ENCODE assay signal across 28 cellular contexts in genomic region chr3:74489393-74489792, GRCh38.
"Had no signal": no experiment of that assay in that cellular context is flagged by ENCODE, and none has a peak within 500 bp of the region (broad histone marks: within the 10 kb centered on the region; RNA-seq: fewer than 3 reads in every experiment).

No MANE protein-coding gene starts in this region.

- H3K4me1 Mint-ChIP-seq: activated naive CD8-positive, alpha-beta T cell treated with anti-CD3 and anti-CD28 coated beads, Interleukin-2, amount 10 ng/mL, durations not matched to agents 7 days and 5 days; nephron; stimulated activated effector memory CD8-positive, alpha-beta T cell treated with anti-CD3 and anti-CD28 coated beads, Interleukin-12 subunit alpha, Interleukin-12 subunit beta, amount 100 ng/mL, for 72 hours had no signal

- H3K27ac ChIP-seq: ascending aorta, brain microvascular endothelial cell, heart left ventricle, left ventricle myocardium inferior, right lobe of liver, skin epidermis, stomach, thyroid gland, upper lobe of right lung, WERI-Rb-1 had no signal

- H3K4me3 ChIP-seq: ascending aorta, heart left ventricle, left ventricle myocardium inferior, lung, right lobe of liver, skin epidermis, stomach, thyroid gland, upper lobe of right lung had no signal

- H3K36me3 Mint-ChIP-seq: activated naive CD8-positive, alpha-beta T cell treated with anti-CD3 and anti-CD28 coated beads, Interleukin-2, amount 10 ng/mL, durations not matched to agents 7 days and 5 days; stimulated activated effector memory CD8-positive, alpha-beta T cell treated with anti-CD3 and anti-CD28 coated beads, Interleukin-12 subunit alpha, Interleukin-12 subunit beta, amount 100 ng/mL, for 72 hours had no signal

- DNase-seq: activated CD4-positive, alpha-beta T cell treated with anti-CD3 and anti-CD28 coated beads for 48 hours; activated CD4-positive, alpha-beta T cell treated with anti-CD3 and anti-CD28 coated beads, Interleukin-2, amount 50 U/mL, for 48 hours; activated CD8-positive, alpha-beta memory T cell treated with anti-CD3 and anti-CD28 coated beads for 24 hours; activated effector memory CD4-positive, alpha-beta T cell treated with anti-CD3 and anti-CD28 coated beads, Interleukin-2, amount 50 U/mL, for 16 hours; activated naive CD4-positive, alpha-beta T cell treated with anti-CD3 and anti-CD28 coated beads for 36 hours; activated naive CD8-positive, alpha-beta T cell treated with anti-CD3 and anti-CD28 coated beads, Interleukin-2, amount 10 ng/mL, durations not matched to agents 7 days and 5 days; brain microvascular endothelial cell; cortex of kidney; effector memory CD8-positive, alpha-beta T cell; foreskin fibroblast; heart left ventricle; left ventricle myocardium inferior; right lobe of liver; stimulated activated CD4-positive, alpha-beta T cell treated with anti-CD3 and anti-CD28 coated beads, Interleukin-4, amount 100 ng/mL, for 24 hours; stomach; T1000; thyroid gland; upper lobe of right lung; WERI-Rb-1 had no signal

- H3K27ac Mint-ChIP-seq: activated naive CD4-positive, alpha-beta T cell treated with anti-CD3 and anti-CD28 coated beads for 36 hours; activated naive CD8-positive, alpha-beta T cell treated with anti-CD3 and anti-CD28 coated beads, Interleukin-2, amount 10 ng/mL, durations not matched to agents 7 days and 5 days; activated T-helper 1 cell treated with anti-CD3 and anti-CD28 coated beads, Interleukin-12 subunit alpha, Interleukin-12 subunit beta, Interleukin-2, Interleukin-4 antibody, amounts not matched to agents 30 ng/mL and 10 ng/mL and 1 ng/mL, durations not matched to agents 14 hours and 24 hours and 36 hours; effector memory CD8-positive, alpha-beta T cell; nephron; stimulated activated effector memory CD8-positive, alpha-beta T cell treated with anti-CD3 and anti-CD28 coated beads, Interleukin-12 subunit alpha, Interleukin-12 subunit beta, amount 100 ng/mL, for 72 hours; T-helper 1 cell treated with Interleukin-12 subunit alpha and Interleukin-12 subunit beta and Interleukin-4 antibody, amounts not matched to agents 30 μg/mL and 1 μg/mL, for 36 hours had no signal

- H3K4me1 ChIP-seq: ascending aorta, heart left ventricle, left ventricle myocardium inferior, stomach, thyroid gland, upper lobe of right lung had no signal

- H3K9me3 Mint-ChIP-seq: activated naive CD8-positive, alpha-beta T cell treated with anti-CD3 and anti-CD28 coated beads, Interleukin-2, amount 10 ng/mL, durations not matched to agents 7 days and 5 days; activated T-helper 1 cell treated with anti-CD3 and anti-CD28 coated beads, Interleukin-12 subunit alpha, Interleukin-12 subunit beta, Interleukin-2, Interleukin-4 antibody, amounts not matched to agents 30 ng/mL and 10 ng/mL and 1 ng/mL, durations not matched to agents 14 hours and 24 hours and 36 hours; nephron; T-helper 1 cell treated with Interleukin-12 subunit alpha and Interleukin-12 subunit beta and Interleukin-4 antibody, amounts not matched to agents 30 μg/mL and 1 μg/mL, for 36 hours had no signal

- ATAC-seq: activated CD4-positive, CD25-positive, alpha-beta regulatory T cell treated with anti-CD3 and anti-CD28 coated beads, Interleukin-2, amount 50 U/mL, for 24 hours; effector memory CD8-positive, alpha-beta T cell; esophagus mucosa; heart left ventricle; right lobe of liver; stimulated activated effector memory CD8-positive, alpha-beta T cell treated with anti-CD3 and anti-CD28 coated beads, Interleukin-12 subunit alpha, Interleukin-12 subunit beta, amount 100 ng/mL, for 72 hours; upper lobe of right lung had no signal

- H3K9me3 ChIP-seq: ascending aorta, heart left ventricle, right lobe of liver, stomach, thyroid gland, upper lobe of right lung had no signal

- H3K4me3 Mint-ChIP-seq: activated naive CD4-positive, alpha-beta T cell treated with anti-CD3 and anti-CD28 coated beads for 36 hours; activated naive CD8-positive, alpha-beta T cell treated with anti-CD3 and anti-CD28 coated beads, Interleukin-2, amount 10 ng/mL, durations not matched to agents 7 days and 5 days; activated T-helper 1 cell treated with anti-CD3 and anti-CD28 coated beads, Interleukin-12 subunit alpha, Interleukin-12 subunit beta, Interleukin-2, Interleukin-4 antibody, amounts not matched to agents 30 ng/mL and 10 ng/mL and 1 ng/mL, durations not matched to agents 14 hours and 24 hours and 36 hours; effector memory CD8-positive, alpha-beta T cell; nephron; stimulated activated effector memory CD8-positive, alpha-beta T cell treated with anti-CD3 and anti-CD28 coated beads, Interleukin-12 subunit alpha, Interleukin-12 subunit beta, amount 100 ng/mL, for 72 hours; T-helper 1 cell treated with Interleukin-12 subunit alpha and Interleukin-12 subunit beta and Interleukin-4 antibody, amounts not matched to agents 30 μg/mL and 1 μg/mL, for 36 hours had no signal

- H3K27me3 Mint-ChIP-seq: activated naive CD8-positive, alpha-beta T cell treated with anti-CD3 and anti-CD28 coated beads, Interleukin-2, amount 10 ng/mL, durations not matched to agents 7 days and 5 days; effector memory CD8-positive, alpha-beta T cell had no signal

- H3K27me3 ChIP-seq: ascending aorta, brain microvascular endothelial cell, heart left ventricle, right lobe of liver, stomach, thyroid gland, upper lobe of right lung had no signal

- H3K36me3 ChIP-seq: ascending aorta, brain microvascular endothelial cell, heart left ventricle, left ventricle myocardium inferior, right lobe of liver, stomach, thyroid gland, upper lobe of right lung, WERI-Rb-1 had no signal
